In genomic region chr9:14243514-14244042, GRCh38 we compare ENCODE assay signal across 15 cellular contexts.
"Had no signal": no experiment of that assay in that cellular context is flagged by ENCODE, and none has a peak within 500 bp of the region (broad histone marks: within the 10 kb centered on the region; RNA-seq: fewer than 3 reads in every experiment).

No MANE protein-coding gene starts in this region.

- H3K4me1 ChIP-seq: prostate gland, testis, upper lobe of right lung had no signal

- H3K4me3 ChIP-seq: body of pancreas, prostate gland, testis, upper lobe of right lung had no signal

- H3K36me3 ChIP-seq: prostate gland, upper lobe of right lung had no signal

- H3K27me3 ChIP-seq: body of pancreas, testis, upper lobe of right lung had no signal

- H3K9me3 ChIP-seq: body of pancreas, prostate gland, testis, upper lobe of right lung had no signal

- DNase-seq: activated CD4-positive, alpha-beta T cell treated with anti-CD3 and anti-CD28 coated beads, Interleukin-2, amount 10 ng/mL, durations not matched to agents 7 days and 5 days; activated CD8-positive, alpha-beta memory T cell treated with anti-CD3 and anti-CD28 coated beads for 24 hours; activated naive CD8-positive, alpha-beta T cell treated with anti-CD3 and anti-CD28 coated beads for 36 hours; amygdala; body of pancreas; effector memory CD4-positive, alpha-beta T cell; hippocampal formation; kidney glomerular epithelial cell; midbrain; right cardiac atrium; small intestine; stimulated activated naive CD8-positive, alpha-beta T cell treated with anti-CD3 and anti-CD28 coated beads, Interleukin-15, amount 100 ng/mL, for 72 hours; testis; upper lobe of right lung had no signal

- H3K27ac ChIP-seq: body of pancreas, prostate gland, testis, upper lobe of right lung had no signal

- FAIRE-seq: small intestine had no signal
